1 cellular context compared by ENCODE assay signal in genomic region chr5:143213851-143214363, GRCh38.
TF ChIP-seq lines count a peak whose summit lies in the region.

No MANE protein-coding gene starts in this region.

TF ChIP-seq in K562, 482 proteins besides CTCF, POLR2A, EP300 and RAD21 (continued from another document and continues in another):
- TF ChIP-seq, protein P1, sequence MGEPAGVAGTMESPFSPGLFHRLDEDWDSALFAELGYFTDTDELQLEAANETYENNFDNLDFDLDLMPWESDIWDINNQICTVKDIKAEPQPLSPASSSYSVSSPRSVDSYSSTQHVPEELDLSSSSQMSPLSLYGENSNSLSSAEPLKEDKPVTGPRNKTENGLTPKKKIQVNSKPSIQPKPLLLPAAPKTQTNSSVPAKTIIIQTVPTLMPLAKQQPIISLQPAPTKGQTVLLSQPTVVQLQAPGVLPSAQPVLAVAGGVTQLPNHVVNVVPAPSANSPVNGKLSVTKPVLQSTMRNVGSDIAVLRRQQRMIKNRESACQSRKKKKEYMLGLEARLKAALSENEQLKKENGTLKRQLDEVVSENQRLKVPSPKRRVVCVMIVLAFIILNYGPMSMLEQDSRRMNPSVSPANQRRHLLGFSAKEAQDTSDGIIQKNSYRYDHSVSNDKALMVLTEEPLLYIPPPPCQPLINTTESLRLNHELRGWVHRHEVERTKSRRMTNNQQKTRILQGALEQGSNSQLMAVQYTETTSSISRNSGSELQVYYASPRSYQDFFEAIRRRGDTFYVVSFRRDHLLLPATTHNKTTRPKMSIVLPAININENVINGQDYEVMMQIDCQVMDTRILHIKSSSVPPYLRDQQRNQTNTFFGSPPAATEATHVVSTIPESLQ (CRISPR knock-in tag; IDR thresholded peaks at IDR 0.05) = no peak
- no peak for TF ChIP-seq BRCA1 (IDR thresholded peaks at IDR 0.05)
- TF ChIP-seq BRCA1 (CRISPR knock-in tag; IDR thresholded peaks at IDR 0.05) = no peak
- peak; percentile 48 for TF ChIP-seq ZNF316 (IDR thresholded peaks at IDR 0.05)
- TF ChIP-seq CEBPG (CRISPR knock-in tag; IDR thresholded peaks at IDR 0.05) = no peak
- no peak for TF ChIP-seq CEBPG (tag; conservative IDR thresholded peaks at IDR 0.05 in 1 of 2, IDR thresholded peaks at IDR 0.05 in 1 of 2)
- TF ChIP-seq CGGBP1 (CRISPR knock-in tag; IDR thresholded peaks at IDR 0.05) = no peak
- TF ChIP-seq ETV1 (tag; conservative IDR thresholded peaks at IDR 0.05; ENCODE audit: low read depth) = 0 out of 2 replicates have a peak, but pooled peaks have one; percentile 27
- TF ChIP-seq, protein P2, sequence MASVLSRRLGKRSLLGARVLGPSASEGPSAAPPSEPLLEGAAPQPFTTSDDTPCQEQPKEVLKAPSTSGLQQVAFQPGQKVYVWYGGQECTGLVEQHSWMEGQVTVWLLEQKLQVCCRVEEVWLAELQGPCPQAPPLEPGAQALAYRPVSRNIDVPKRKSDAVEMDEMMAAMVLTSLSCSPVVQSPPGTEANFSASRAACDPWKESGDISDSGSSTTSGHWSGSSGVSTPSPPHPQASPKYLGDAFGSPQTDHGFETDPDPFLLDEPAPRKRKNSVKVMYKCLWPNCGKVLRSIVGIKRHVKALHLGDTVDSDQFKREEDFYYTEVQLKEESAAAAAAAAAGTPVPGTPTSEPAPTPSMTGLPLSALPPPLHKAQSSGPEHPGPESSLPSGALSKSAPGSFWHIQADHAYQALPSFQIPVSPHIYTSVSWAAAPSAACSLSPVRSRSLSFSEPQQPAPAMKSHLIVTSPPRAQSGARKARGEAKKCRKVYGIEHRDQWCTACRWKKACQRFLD (CRISPR knock-in tag; IDR thresholded peaks at IDR 0.05) = peak; percentile 71
- TF ChIP-seq, protein P3, sequence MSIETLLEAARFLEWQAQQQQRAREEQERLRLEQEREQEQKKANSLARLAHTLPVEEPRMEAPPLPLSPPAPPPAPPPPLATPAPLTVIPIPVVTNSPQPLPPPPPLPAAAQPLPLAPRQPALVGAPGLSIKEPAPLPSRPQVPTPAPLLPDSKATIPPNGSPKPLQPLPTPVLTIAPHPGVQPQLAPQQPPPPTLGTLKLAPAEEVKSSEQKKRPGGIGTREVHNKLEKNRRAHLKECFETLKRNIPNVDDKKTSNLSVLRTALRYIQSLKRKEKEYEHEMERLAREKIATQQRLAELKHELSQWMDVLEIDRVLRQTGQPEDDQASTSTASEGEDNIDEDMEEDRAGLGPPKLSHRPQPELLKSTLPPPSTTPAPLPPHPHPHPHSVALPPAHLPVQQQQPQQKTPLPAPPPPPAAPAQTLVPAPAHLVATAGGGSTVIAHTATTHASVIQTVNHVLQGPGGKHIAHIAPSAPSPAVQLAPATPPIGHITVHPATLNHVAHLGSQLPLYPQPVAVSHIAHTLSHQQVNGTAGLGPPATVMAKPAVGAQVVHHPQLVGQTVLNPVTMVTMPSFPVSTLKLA (conservative IDR thresholded peaks at IDR 0.05) = no peak; a peak in 1 of 4 replicates
- no peak for TF ChIP-seq CBX1 (IDR thresholded peaks at IDR 0.05; ENCODE audit: low read depth)
- TF ChIP-seq BCL6 (CRISPR knock-in tag; IDR thresholded peaks at IDR 0.05) = no peak
- no peak for TF ChIP-seq TCF7L2 (IDR thresholded peaks at IDR 0.05; ENCODE audit: low read depth, low read length)
- TF ChIP-seq E2F3 (CRISPR knock-in tag; IDR thresholded peaks at IDR 0.05) = no peak
- TF ChIP-seq, protein P4, sequence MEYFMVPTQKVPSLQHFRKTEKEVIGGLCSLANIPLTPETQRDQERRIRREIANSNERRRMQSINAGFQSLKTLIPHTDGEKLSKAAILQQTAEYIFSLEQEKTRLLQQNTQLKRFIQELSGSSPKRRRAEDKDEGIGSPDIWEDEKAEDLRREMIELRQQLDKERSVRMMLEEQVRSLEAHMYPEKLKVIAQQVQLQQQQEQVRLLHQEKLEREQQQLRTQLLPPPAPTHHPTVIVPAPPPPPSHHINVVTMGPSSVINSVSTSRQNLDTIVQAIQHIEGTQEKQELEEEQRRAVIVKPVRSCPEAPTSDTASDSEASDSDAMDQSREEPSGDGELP (CRISPR knock-in tag; IDR thresholded peaks at IDR 0.05; ENCODE audit: borderline replicate concordance) = no peak
- no peak for TF ChIP-seq ZBTB17 (CRISPR knock-in tag; IDR thresholded peaks at IDR 0.05)
- no peak for TF ChIP-seq ZNF3 (CRISPR knock-in tag; IDR thresholded peaks at IDR 0.05)
- TF ChIP-seq CHAMP1 (IDR thresholded peaks at IDR 0.05) = no peak
- no peak for TF ChIP-seq STAT5B (CRISPR knock-in tag; IDR thresholded peaks at IDR 0.05)
- TF ChIP-seq ETV5 (CRISPR knock-in tag; IDR thresholded peaks at IDR 0.05; ENCODE audit: low read depth) = no peak; the same call in 1 of the 2 replicates
- no peak for TF ChIP-seq NR2C1 (IDR thresholded peaks at IDR 0.05)
- no peak; the same call in 1 of the 2 replicates for TF ChIP-seq NR2C1 (tag; IDR thresholded peaks at IDR 0.05)
- TF ChIP-seq ZBTB7A (IDR thresholded peaks at IDR 0.05; ENCODE audit: borderline replicate concordance, control insufficient read depth, low read depth, low read length) = 0 out of 2 replicates have a peak, but pooled peaks have one; percentile 32
- no peak for TF ChIP-seq ZNF764 (CRISPR knock-in tag; IDR thresholded peaks at IDR 0.05; ENCODE audit: low read depth)
- TF ChIP-seq HDAC1 (IDR thresholded peaks at IDR 0.05) = no peak
- no peak for TF ChIP-seq ZNF197 (CRISPR knock-in tag; IDR thresholded peaks at IDR 0.05; ENCODE audit: low read depth)
- no peak for TF ChIP-seq DEAF1 (CRISPR knock-in tag; IDR thresholded peaks at IDR 0.05)
- TF ChIP-seq NCOA1 (IDR thresholded peaks at IDR 0.05; ENCODE audit: low read depth) = no peak
- no peak for TF ChIP-seq HNRNPH1 (optimal IDR thresholded peaks at IDR 0.05; ENCODE audit: low read depth, low read length)
- no peak for TF ChIP-seq ZEB2 (IDR thresholded peaks at IDR 0.05)
- TF ChIP-seq ARID1B (IDR thresholded peaks at IDR 0.05) = peak; percentile 43
- no peak for TF ChIP-seq CBX3 (IDR thresholded peaks at IDR 0.05; ENCODE audit: borderline replicate concordance in 1 of 2, low read length in 2 of 2)
- no peak for TF ChIP-seq FOS (IDR thresholded peaks at IDR 0.05; ENCODE audit: extremely low read depth, insufficient read length)
- TF ChIP-seq LCOR (CRISPR knock-in tag; IDR thresholded peaks at IDR 0.05) = no peak
- TF ChIP-seq FOXK2 (conservative IDR thresholded peaks at IDR 0.05 in 1 of 2, IDR thresholded peaks at IDR 0.05 in 1 of 2; ENCODE audit: low read depth in 2 of 2) = 0 out of 4 replicates have a peak, but pooled peaks of 1 of the 2 experiments have one; percentile 32
- no peak for TF ChIP-seq SRSF7 (optimal IDR thresholded peaks at IDR 0.05; ENCODE audit: low read depth, low read length)
- TF ChIP-seq, protein P5, sequence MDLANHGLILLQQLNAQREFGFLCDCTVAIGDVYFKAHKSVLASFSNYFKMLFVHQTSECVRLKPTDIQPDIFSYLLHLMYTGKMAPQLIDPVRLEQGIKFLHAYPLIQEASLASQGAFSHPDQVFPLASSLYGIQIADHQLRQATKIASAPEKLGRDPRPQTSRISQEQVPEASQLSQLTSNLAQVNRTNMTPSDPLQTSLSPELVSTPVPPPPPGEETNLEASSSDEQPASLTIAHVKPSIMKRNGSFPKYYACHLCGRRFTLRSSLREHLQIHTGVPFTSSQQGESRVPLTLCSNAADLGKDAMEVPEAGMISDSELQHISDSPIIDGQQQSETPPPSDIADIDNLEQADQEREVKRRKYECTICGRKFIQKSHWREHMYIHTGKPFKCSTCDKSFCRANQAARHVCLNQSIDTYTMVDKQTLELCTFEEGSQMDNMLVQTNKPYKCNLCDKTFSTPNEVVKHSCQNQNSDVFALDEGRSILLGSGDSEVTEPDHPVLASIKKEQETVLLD (IDR thresholded peaks at IDR 0.05) = peak; percentile 7; the same call in 1 of the 2 replicates
- TF ChIP-seq, protein P6, sequence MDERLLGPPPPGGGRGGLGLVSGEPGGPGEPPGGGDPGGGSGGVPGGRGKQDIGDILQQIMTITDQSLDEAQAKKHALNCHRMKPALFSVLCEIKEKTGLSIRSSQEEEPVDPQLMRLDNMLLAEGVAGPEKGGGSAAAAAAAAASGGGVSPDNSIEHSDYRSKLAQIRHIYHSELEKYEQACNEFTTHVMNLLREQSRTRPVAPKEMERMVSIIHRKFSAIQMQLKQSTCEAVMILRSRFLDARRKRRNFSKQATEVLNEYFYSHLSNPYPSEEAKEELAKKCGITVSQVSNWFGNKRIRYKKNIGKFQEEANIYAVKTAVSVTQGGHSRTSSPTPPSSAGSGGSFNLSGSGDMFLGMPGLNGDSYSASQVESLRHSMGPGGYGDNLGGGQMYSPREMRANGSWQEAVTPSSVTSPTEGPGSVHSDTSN (CRISPR knock-in tag; IDR thresholded peaks at IDR 0.05; ENCODE audit: low read depth) = no peak
- TF ChIP-seq, protein P6 (tag; conservative IDR thresholded peaks at IDR 0.05; ENCODE audit: low read depth) = no peak
- no peak for TF ChIP-seq ZNF76 (CRISPR knock-in tag; IDR thresholded peaks at IDR 0.05; ENCODE audit: borderline replicate concordance)
- TF ChIP-seq ZNF232 (CRISPR knock-in tag; IDR thresholded peaks at IDR 0.05) = no peak
- TF ChIP-seq PCBP2 (IDR thresholded peaks at IDR 0.05; ENCODE audit: low read depth, low read length, poor library complexity, severe bottlenecking) = no peak
- TF ChIP-seq SAP30 (IDR thresholded peaks at IDR 0.05; ENCODE audit: borderline replicate concordance, insufficient read depth, low read depth, low read length, poor library complexity, severe bottlenecking) = no peak
- TF ChIP-seq ZNF766 (CRISPR knock-in tag; conservative IDR thresholded peaks at IDR 0.05) = no peak
- no peak for TF ChIP-seq ZNF551 (CRISPR knock-in tag; IDR thresholded peaks at IDR 0.05)
- TF ChIP-seq GATAD2B (IDR thresholded peaks at IDR 0.05; ENCODE audit: borderline replicate concordance) = no peak
- no peak for TF ChIP-seq MYC (IDR thresholded peaks at IDR 0.05; ENCODE audit: low read depth, low read length)
- TF ChIP-seq MYC (CRISPR knock-in tag; IDR thresholded peaks at IDR 0.05; ENCODE audit: borderline replicate concordance, low read depth) = no peak
- peak; percentile 20; the same call in 1 of the 2 replicates for TF ChIP-seq PHF8 (IDR thresholded peaks at IDR 0.05; ENCODE audit: borderline replicate concordance, low read length)
- TF ChIP-seq RBM17 (IDR thresholded peaks at IDR 0.05; ENCODE audit: borderline replicate concordance, low read depth, low read length) = no peak
- TF ChIP-seq SNAPC5 (CRISPR knock-in tag; IDR thresholded peaks at IDR 0.05) = no peak
- TF ChIP-seq JUND (IDR thresholded peaks at IDR 0.05; ENCODE audit: borderline replicate concordance, low read depth, low read length) = peak; percentile 60
- TF ChIP-seq JUND (tag; IDR thresholded peaks at IDR 0.05; ENCODE audit: borderline replicate concordance, low read depth, low read length) = peak; percentile 35; the same call in 1 of the 3 replicates
- no peak for TF ChIP-seq GATAD2A (IDR thresholded peaks at IDR 0.05)
- no peak for TF ChIP-seq ZNF41 (CRISPR knock-in tag; conservative IDR thresholded peaks at IDR 0.05)
- TF ChIP-seq HSF4 (CRISPR knock-in tag; IDR thresholded peaks at IDR 0.05; ENCODE audit: borderline replicate concordance) = no peak
